8 cellular contexts compared by ENCODE assay signal in genomic region chr1:14915356-14916054, GRCh38.
DNase-seq lines count a peak whose midpoint lies in the region; ATAC-seq and TF ChIP-seq lines count a peak whose summit lies in the region.

No MANE protein-coding gene starts in this region.

- CTCF ChIA-PET in CD8-positive, alpha-beta T cell (lab: Charles Lee): no interaction called here

- H3K4me1 Mint-ChIP-seq in CD8-positive, alpha-beta T cell (ENCODE audit: low read depth): no peaks in the 10 kb centered on the region
- no peaks in the 10 kb centered on the region for H3K4me1 Mint-ChIP-seq in immature natural killer cell

- no peaks in the 10 kb centered on the region for H3K36me3 ChIP-seq in CD8-positive, alpha-beta T cell (ENCODE audit: insufficient read depth, low read length)
- no peaks in the 10 kb centered on the region for H3K36me3 ChIP-seq in H7 (replicated peaks; ENCODE audit: control insufficient read depth, insufficient read depth, low read length)
- no peaks in the 10 kb centered on the region for H3K36me3 ChIP-seq in RWPE2 (ENCODE audit: low read depth)
- H3K36me3 ChIP-seq in adrenal gland (replicated peaks in 1 of 2): no peaks in the 10 kb centered on the region

- H3K27ac Mint-ChIP-seq in CD8-positive, alpha-beta T cell: no peak overlapping the region
- no peak overlapping the region for H3K27ac Mint-ChIP-seq in immature natural killer cell

- no peak for TF ChIP-seq POLR2A in adrenal gland (IDR thresholded peaks at IDR 0.05)

- TF ChIP-seq CTCF in CD8-positive, alpha-beta T cell (IDR thresholded peaks at IDR 0.05): peak; percentile 73
- TF ChIP-seq CTCF in RWPE2 (IDR thresholded peaks at IDR 0.05; ENCODE audit: poor library complexity, severe bottlenecking): peak; percentile 81
- peak; percentile 67 to 93 (median 77) for TF ChIP-seq CTCF in adrenal gland (IDR thresholded peaks at IDR 0.05)

- no peak for ATAC-seq in CD8-positive, alpha-beta T cell
- ATAC-seq in RWPE2 (ENCODE audit: low read depth) (no peak), HG02678 (IDR thresholded peaks at IDR 0.05; ENCODE audit: unreplicated experiment) (no peak)

- no peaks in the 10 kb centered on the region for H3K9me3 Mint-ChIP-seq in CD8-positive, alpha-beta T cell
- no peaks in the 10 kb centered on the region for H3K9me3 Mint-ChIP-seq in immature natural killer cell

- no peak overlapping the region for H3K4me3 Mint-ChIP-seq in CD8-positive, alpha-beta T cell
- H3K4me3 Mint-ChIP-seq in immature natural killer cell: no peak overlapping the region

- H3K27ac ChIP-seq in CD8-positive, alpha-beta T cell (ENCODE audit: low read depth, low read length): no peak overlapping the region
- H3K27ac ChIP-seq in RWPE2 (ENCODE audit: poor library complexity, severe bottlenecking) (no peak overlapping the region), adrenal gland (no peak overlapping the region)

- intact Hi-C loops in CD8-positive, alpha-beta T cell (cut with DNase I, micrococcal nuclease): no loop called here
- intact Hi-C loops in adrenal gland (cut with DNase I): no loop called here

- H3K4me1 ChIP-seq in CD8-positive, alpha-beta T cell (ENCODE audit: insufficient read depth, low read length): no peaks in the 10 kb centered on the region
- H3K4me1 ChIP-seq in RWPE2 (ENCODE audit: insufficient read depth, poor library complexity, severe bottlenecking) (peaks cover 23% of the 10 kb centered on the region), adrenal gland (replicated peaks in 1 of 2) (no peaks in the 10 kb centered on the region)

- H3K36me3 Mint-ChIP-seq in CD8-positive, alpha-beta T cell: no peaks in the 10 kb centered on the region
- no peaks in the 10 kb centered on the region for H3K36me3 Mint-ChIP-seq in immature natural killer cell

- H3K27me3 Mint-ChIP-seq in CD8-positive, alpha-beta T cell (ENCODE audit: low read depth): peaks cover 6% of the 10 kb centered on the region
- peaks cover 0 to 5% (median 0%) of the 10 kb centered on the region in 3 donors for H3K27me3 Mint-ChIP-seq in immature natural killer cell (ENCODE audit: low read depth in 3 of 3)

- DNase-seq in CD8-positive, alpha-beta T cell: peak in 5 of 7 experiments; percentile 14 to 51 (median 34)
- DNase-seq in H7: peak; percentile 91
- DNase-seq in RWPE2 (ENCODE audit: low spot score): no peak
- DNase-seq in adrenal gland: peak in 6 of 7 donors; percentile 47 to 78 (median 65)
- DNase-seq in immature natural killer cell: peak; percentile 23 to 43 (median 30)
- DNase-seq in stimulated activated CD4-positive, alpha-beta T cell treated with anti-CD3 and anti-CD28 coated beads, Interleukin-4, amount 100 ng/mL, for 1 hour: peak; percentile 41
- no peak for DNase-seq in ureter (ENCODE audit: low spot score)

- POLR2A ChIA-PET in CD8-positive, alpha-beta T cell (lab: Charles Lee): no interaction called here

- H3K9me3 ChIP-seq in CD8-positive, alpha-beta T cell (ENCODE audit: low read length): no peaks in the 10 kb centered on the region
- H3K9me3 ChIP-seq in RWPE2 (ENCODE audit: severe bottlenecking): no peaks in the 10 kb centered on the region
- no peaks in the 10 kb centered on the region for H3K9me3 ChIP-seq in adrenal gland (replicated peaks in 1 of 3)

- no peaks in the 10 kb centered on the region for H3K27me3 ChIP-seq in CD8-positive, alpha-beta T cell (ENCODE audit: insufficient read depth, low read length)
- H3K27me3 ChIP-seq in H7 (ENCODE audit: control insufficient read depth, insufficient read depth, low read length) (no peaks in the 10 kb centered on the region), RWPE2 (ENCODE audit: insufficient read depth, poor library complexity, severe bottlenecking) (no peaks in the 10 kb centered on the region), adrenal gland (no peaks in the 10 kb centered on the region)

- 39 to 48% (median 43%) methylated on average over 9 of the region's 9 CpGs for WGBS in adrenal gland, 4 donors

- H3K4me3 ChIP-seq in CD8-positive, alpha-beta T cell (ENCODE audit: low read depth, low read length): no peak overlapping the region
- H3K4me3 ChIP-seq in H7 (ENCODE audit: insufficient read depth, low read depth, low read length): no peak overlapping the region
- no peak overlapping the region for H3K4me3 ChIP-seq in RWPE2 (ENCODE audit: severe bottlenecking)
- H3K4me3 ChIP-seq in adrenal gland: no peak overlapping the region

Comparison
In these comparisons a context has a peak if more than half of its experiments do, and no peak if none do; other contexts are left out.
1. DNase-seq: peak in CD8-positive, alpha-beta T cell (5 of 7), H7 (single experiment), adrenal gland (6 of 7), immature natural killer cell (3 of 3) and stimulated activated CD4-positive, alpha-beta T cell treated with anti-CD3 and anti-CD28 coated beads, Interleukin-4, amount 100 ng/mL, for 1 hour (single experiment); none in RWPE2 (single experiment) and ureter (single experiment).
2. Peak in every context shown above with its lines, with median percentiles within 50 percentile points of each other: CTCF ChIP-seq.